18 cellular contexts compared by ENCODE assay signal in the genomic region with DNA sequence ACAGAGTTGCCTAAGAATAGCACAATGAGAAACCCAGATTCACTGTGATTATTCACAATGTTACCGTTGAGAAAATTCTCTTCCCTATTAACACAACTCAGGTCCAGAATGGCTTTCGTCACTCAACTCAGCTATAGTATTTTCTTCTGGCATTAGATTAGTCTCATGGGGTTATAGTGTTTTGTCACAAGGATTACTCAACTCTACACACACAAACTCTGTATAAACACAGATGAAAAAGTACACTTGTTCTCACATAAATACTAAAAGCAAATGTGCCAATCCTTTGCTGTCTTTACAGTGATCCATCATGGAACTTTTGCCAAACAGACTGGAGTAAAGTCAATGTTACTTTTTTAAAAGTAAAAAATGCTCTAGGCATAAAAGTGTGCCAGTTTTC.
DNase-seq lines count a peak whose midpoint lies in the region; ATAC-seq and TF ChIP-seq lines count a peak whose summit lies in the region.
"Had no signal": no experiment of that assay in that cellular context is flagged by ENCODE, and none has a peak within 500 bp of the region (broad histone marks: within the 10 kb centered on the region; RNA-seq: fewer than 3 reads in every experiment).

No MANE protein-coding gene starts in this region.

- ATAC-seq in HG03097 (IDR thresholded peaks at IDR 0.05; ENCODE audit: low FRiP score, unreplicated experiment) (no peak), GM18861 (IDR thresholded peaks at IDR 0.05; ENCODE audit: unreplicated experiment) (no peak)
- ATAC-seq: A549, HCT116, K562 had no signal

- DNase-seq in AG10803 (ENCODE audit: low read depth) (peak; percentile 62), amniotic epithelial cell (ENCODE audit: low read depth) (peak; percentile 14), fibroblast of peridontal ligament (ENCODE audit: extremely low read depth) (peak; percentile 69), osteoblast (ENCODE audit: insufficient read length, low spot score, missing footprints) (no peak), GM19240 (ENCODE audit: insufficient read length, low spot score) (no peak), NAMALWA (ENCODE audit: low spot score) (no peak)
- DNase-seq: CD8-positive, alpha-beta memory T cell; NCI-H1092; NCI-H2227 treated with DMSO at 0.1 percent for 48 hours; NCI-H526 treated with DMSO at 0.1 percent for 48 hours; SJCRH30 had no signal

- no peak overlapping the region for H3K4me2 ChIP-seq in osteoblast (ENCODE audit: insufficient read depth, low read length)
- H3K4me2 ChIP-seq: A549, BLaER1 had no signal

- no peaks in the 10 kb centered on the region for H3K79me2 ChIP-seq in osteoblast (ENCODE audit: insufficient read depth, low read length)

- peaks cover 2% of the 10 kb centered on the region for H3K9me3 ChIP-seq in osteoblast (ENCODE audit: low read depth, low read length)
- H3K9me3 ChIP-seq: SJCRH30 had no signal

- H2AFZ ChIP-seq in osteoblast (ENCODE audit: low read length) = peak overlapping the region; percentile 25

- H3K36me3 ChIP-seq in osteoblast (ENCODE audit: insufficient read depth, low read length) = no peaks in the 10 kb centered on the region
- H3K36me3 ChIP-seq: BLaER1, SJCRH30 had no signal

- TF ChIP-seq CTCF in AG10803 (conservative IDR thresholded peaks at IDR 0.05; ENCODE audit: low read length) = no peak
- TF ChIP-seq CTCF in osteoblast (IDR thresholded peaks at IDR 0.05; ENCODE audit: extremely low read depth, low read depth, low read length) = no peak

- H3K4me3 ChIP-seq in AG10803 (ENCODE audit: low read length) = no peak overlapping the region
- no peak overlapping the region for H3K4me3 ChIP-seq in osteoblast (ENCODE audit: insufficient read depth, low read length)
- H3K4me3 ChIP-seq: A549, BLaER1, K562, SJCRH30 had no signal

- H4K20me1 ChIP-seq in osteoblast (ENCODE audit: insufficient read depth, low read length) = no peaks in the 10 kb centered on the region
- H4K20me1 ChIP-seq: BLaER1 had no signal

- peaks cover 6% of the 10 kb centered on the region for H3K4me1 ChIP-seq in osteoblast (ENCODE audit: insufficient read depth, low read length)
- H3K4me1 ChIP-seq: A549, BLaER1 had no signal

- H3K27ac ChIP-seq in osteoblast (ENCODE audit: low read depth, low read length) = no peak overlapping the region
- H3K27ac ChIP-seq: A549, BLaER1, RWPE1, SJCRH30 had no signal

- H3K27me3 ChIP-seq in osteoblast (ENCODE audit: insufficient read depth, low read length) = no peaks in the 10 kb centered on the region
- H3K27me3 ChIP-seq: BLaER1, SJCRH30 had no signal

Comparison
In these comparisons a context has a peak if more than half of its experiments do, and no peak if none do; other contexts are left out.
1. DNase-seq: peak in AG10803 (single experiment), amniotic epithelial cell (single experiment) and fibroblast of peridontal ligament (single experiment); none in osteoblast (single experiment), GM19240 (single experiment) and NAMALWA (single experiment).